8 cellular contexts compared by ENCODE assay signal in the genomic region with DNA sequence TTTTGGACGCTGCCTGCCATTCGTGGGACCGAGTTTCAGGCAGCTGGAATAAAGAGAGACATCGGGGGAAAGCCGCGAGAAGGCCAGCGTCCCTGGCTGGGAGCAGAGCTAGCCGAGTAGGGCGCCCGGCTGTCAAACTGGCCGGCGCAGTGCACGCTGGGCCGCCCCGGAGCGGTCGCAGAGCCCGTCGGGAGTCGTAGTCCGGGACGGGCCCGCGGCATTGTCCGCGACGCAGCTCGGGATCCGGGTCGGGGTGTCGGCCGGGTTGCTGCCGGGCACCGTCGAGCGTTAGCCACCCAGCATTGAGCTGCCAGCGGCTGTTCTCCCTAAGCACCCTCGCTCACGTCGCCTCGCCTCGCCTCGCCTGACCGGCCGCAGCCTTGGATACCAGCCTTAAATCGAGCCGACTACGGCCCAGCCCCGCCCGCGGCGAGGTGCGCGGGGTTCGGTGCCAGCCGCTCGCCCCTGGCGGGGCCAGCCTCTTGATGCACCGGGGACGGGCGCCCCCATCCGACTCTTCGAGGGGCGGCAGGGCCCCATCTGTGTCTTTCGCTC. TPM values are rescaled to one million over a fixed set of nuclear protein-coding genes. Genes with fewer than 3 reads are reported as not detected.
DNase-seq lines count a peak whose midpoint lies in the region; ATAC-seq and TF ChIP-seq lines count a peak whose summit lies in the region.
"Not testable (repeated sequence)": the region's sequence is repeated elsewhere in the genome, so short reads cannot be mapped to it uniquely, and the experiment has no call there.

No MANE protein-coding gene starts in this region.

- H2AFZ ChIP-seq in mesenchymal stem cell (ENCODE audit: low read depth, low read length): not testable (repeated sequence)

- not testable (repeated sequence) for H3K4me1 ChIP-seq in CD8-positive, alpha-beta T cell (ENCODE audit: insufficient read depth, low read length); mesenchymal stem cell (ENCODE audit: control insufficient read depth, insufficient read depth, low read depth, low read length)

- H3K79me1 ChIP-seq in mesenchymal stem cell (replicated peaks; ENCODE audit: low read length, poor library complexity, severe bottlenecking): not testable (repeated sequence)

- not testable (repeated sequence) for H2AK5ac ChIP-seq in mesenchymal stem cell (ENCODE audit: low read length, severe bottlenecking)

- H3K4me2 ChIP-seq in mesenchymal stem cell (ENCODE audit: low read length, poor library complexity, severe bottlenecking): not testable (repeated sequence)

- H3K9me3 ChIP-seq in CD8-positive, alpha-beta T cell (ENCODE audit: low read length); mesenchymal stem cell (ENCODE audit: control insufficient read depth, low read length): not testable (repeated sequence)

- not testable (repeated sequence) for H2BK5ac ChIP-seq in mesenchymal stem cell (ENCODE audit: low read depth, low read length, poor library complexity, severe bottlenecking)

- WGBS in mesenchymal stem cell: no CpG with 5 or more reads among the region's 65 CpGs

- peak overlapping the region; percentile 89 for H3K4me3 Mint-ChIP-seq in CD8-positive, alpha-beta T cell

- DNase-seq in CD8-positive, alpha-beta T cell: peak; percentile 71 to 87 (median 83)
- DNase-seq in NOMO-1 (lab: John Stamatoyannopoulos, UW; ENCODE audit: unreplicated experiment in 2 of 2) (peak; percentile 60 to 61), mesenchymal stem cell (peak; percentile 80)
- peak; percentile 90 for DNase-seq in activated CD8-positive, alpha-beta memory T cell treated with anti-CD3 and anti-CD28 coated beads for 24 hours
- peak; percentile 76 for DNase-seq in effector CD4-positive, alpha-beta T cell
- DNase-seq in stimulated activated CD4-positive, alpha-beta T cell treated with anti-CD3 and anti-CD28 coated beads, TNF-alpha, amount 100 ng/mL, for 24 hours (ENCODE audit: low read depth in 3 of 3): peak; percentile 64 to 80 (median 65)

- not testable (repeated sequence) for H3K27me3 ChIP-seq in CD8-positive, alpha-beta T cell (ENCODE audit: insufficient read depth, low read length); mesenchymal stem cell (ENCODE audit: control insufficient read depth in 1 of 2, insufficient read depth in 1 of 2, low read length in 2 of 2)

- peak overlapping the region; percentile 89 for H3K27ac Mint-ChIP-seq in CD8-positive, alpha-beta T cell

- H3K36me3 ChIP-seq in CD8-positive, alpha-beta T cell (ENCODE audit: insufficient read depth, low read length); mesenchymal stem cell (ENCODE audit: control insufficient read depth in 1 of 2, insufficient read depth in 2 of 2, low read depth in 1 of 2, low read length in 2 of 2): not testable (repeated sequence)

- H3K27ac ChIP-seq in CD8-positive, alpha-beta T cell (ENCODE audit: low read depth, low read length): peak overlapping the region; percentile 37
- H3K27ac ChIP-seq in mesenchymal stem cell (ENCODE audit: low read length, poor library complexity, severe bottlenecking): not testable (repeated sequence)

- not testable (repeated sequence) for H4K91ac ChIP-seq in mesenchymal stem cell (ENCODE audit: low read length)

- H3K4me3 ChIP-seq in CD8-positive, alpha-beta T cell (ENCODE audit: low read depth, low read length): peak overlapping the region; percentile 52
- peak overlapping the region; percentile 54 to 64 for H3K4me3 ChIP-seq in mesenchymal stem cell (ENCODE audit: insufficient read depth in 1 of 2, low read depth in 1 of 2, low read length in 2 of 2)

- CTCF ChIA-PET in CD8-positive, alpha-beta T cell (lab: Charles Lee): not testable (repeated sequence)

- H4K8ac ChIP-seq in mesenchymal stem cell (ENCODE audit: low read length): not testable (repeated sequence)

- not testable (repeated sequence) for H3K4ac ChIP-seq in mesenchymal stem cell (ENCODE audit: low read depth in 1 of 2, low read length in 2 of 2)

- H3K14ac ChIP-seq in mesenchymal stem cell (ENCODE audit: low read length in 2 of 2): not testable (repeated sequence)

- not testable (repeated sequence) for H3K18ac ChIP-seq in mesenchymal stem cell (ENCODE audit: low read depth in 1 of 2, low read length in 2 of 2)

- not testable (repeated sequence) for H2BK15ac ChIP-seq in mesenchymal stem cell (ENCODE audit: low read depth, poor library complexity, severe bottlenecking)

- ATAC-seq in CD8-positive, alpha-beta T cell: peak; percentile 79
- ATAC-seq in GM19467 (IDR thresholded peaks at IDR 0.05; ENCODE audit: unreplicated experiment) (peak; percentile 76), HG03565 (IDR thresholded peaks at IDR 0.05; ENCODE audit: unreplicated experiment) (peak; percentile 62)

- H3K23ac ChIP-seq in mesenchymal stem cell (ENCODE audit: low read length in 2 of 2): not testable (repeated sequence)

- peak overlapping the region; percentile 70 for H3K9ac ChIP-seq in mesenchymal stem cell (ENCODE audit: low read length)

- not testable (repeated sequence) for H3K36me3 Mint-ChIP-seq in CD8-positive, alpha-beta T cell

- not testable (repeated sequence) for H2BK120ac ChIP-seq in mesenchymal stem cell (ENCODE audit: low read depth, low read length)

- POLR2A ChIA-PET in CD8-positive, alpha-beta T cell (lab: Charles Lee): not testable (repeated sequence)

- not testable (repeated sequence) for H3K9me3 Mint-ChIP-seq in CD8-positive, alpha-beta T cell

- H3K27me3 Mint-ChIP-seq in CD8-positive, alpha-beta T cell (ENCODE audit: low read depth): not testable (repeated sequence)

- intact Hi-C loops in CD8-positive, alpha-beta T cell (cut with DNase I, micrococcal nuclease): loop anchor here in 1 of 2 experiments (10.0 kb wide), 1 partner anchor 248 kb away; a partner anchor contains a TSS

- not testable (repeated sequence) for H2BK12ac ChIP-seq in mesenchymal stem cell (ENCODE audit: low read length in 2 of 2)

- H3K4me1 Mint-ChIP-seq in CD8-positive, alpha-beta T cell (ENCODE audit: low read depth): peaks cover 23% of the 10 kb centered on the region

- TF ChIP-seq CTCF in CD8-positive, alpha-beta T cell (IDR thresholded peaks at IDR 0.05): peak; percentile 15

RNA-seq across cellular contexts. Expression of a gene that starts 14.8 kb away (rescaled TPM):
- total RNA-seq in CD8-positive, alpha-beta T cell: 1 to 10 TPM; 2.7 to 3.1 TPM
- polyA plus RNA-seq in mesenchymal stem cell (2013, experiment 1 of 2): 1.0 TPM
- 1.4 TPM for polyA plus RNA-seq in mesenchymal stem cell (2013, experiment 2 of 2)
